14 cellular contexts compared by ENCODE assay signal in the genomic region with DNA sequence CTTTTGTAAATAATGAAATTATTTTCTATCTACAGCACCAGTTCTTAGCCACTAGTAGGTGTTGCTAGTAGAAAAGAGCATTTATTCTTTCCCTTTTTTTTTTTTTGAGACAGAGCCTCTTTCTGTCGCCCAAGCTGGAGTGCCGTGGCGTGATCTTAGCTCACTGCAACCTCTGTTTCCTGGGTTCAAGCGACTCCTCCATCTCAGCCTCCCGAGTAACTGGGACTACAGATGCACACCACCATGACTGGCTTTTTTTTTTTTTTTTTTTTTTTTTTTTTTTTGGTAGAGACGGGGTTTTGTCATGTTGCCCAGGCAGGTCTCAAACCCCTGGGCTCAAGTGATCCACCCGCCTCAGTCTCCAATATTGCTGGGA. TPM values are rescaled to one million over a fixed set of nuclear protein-coding genes. Genes with fewer than 3 reads are reported as not detected.
DNase-seq lines count a peak whose midpoint lies in the region; ATAC-seq and TF ChIP-seq lines count a peak whose summit lies in the region.
"Had no signal": no experiment of that assay in that cellular context is flagged by ENCODE, and none has a peak within 500 bp of the region (broad histone marks: within the 10 kb centered on the region; RNA-seq: fewer than 3 reads in every experiment).

No MANE protein-coding gene starts in this region.

- ATAC-seq in gastrocnemius medialis = no peak
- ATAC-seq: CD8-positive, alpha-beta T cell had no signal

- H3K36me3 ChIP-seq in left ventricle myocardium inferior (peaks cover 14% of the 10 kb centered on the region), hepatocyte (replicated peaks; ENCODE audit: insufficient read depth, low read depth) (no peaks in the 10 kb centered on the region), gastrocnemius medialis (peaks cover 0 to 3% of the 10 kb centered on the region in 2 donors), ascending aorta (peaks cover 3 to 5% of the 10 kb centered on the region in 2 donors)

- H3K4me1 Mint-ChIP-seq in chondrocyte (ENCODE audit: low read depth) = peaks cover 10% of the 10 kb centered on the region

- in situ Hi-C loops in SK-MEL-5 (cut with HindIII; ENCODE audit: low pct_unique_long_range_greater_than_20kb, low sequenced_read_pairs) = no loop called here
- in situ Hi-C loops in gastrocnemius medialis (cut with MboI; ENCODE audit: low sequenced_read_pairs in 4 of 4) = no loop called here

- no peak for DNase-seq in left ventricle myocardium inferior
- no peak for DNase-seq in cardiac septum (ENCODE audit: low spot score)
- peak; percentile 53 for DNase-seq in SK-MEL-5 (ENCODE audit: low read depth, low spot score)
- DNase-seq in hepatocyte (ENCODE audit: low spot score) = no peak
- no peak for DNase-seq in gastrocnemius medialis
- no peak for DNase-seq in ascending aorta (ENCODE audit: low spot score in 2 of 2)
- DNase-seq in DMS153 (lab: John Stamatoyannopoulos, UW) = no peak
- no peak for DNase-seq in chondrocyte (ENCODE audit: low spot score)
- DNase-seq: 8988T; CD8-positive, alpha-beta T cell; COR-L47; HCEC 1CT had no signal

- H3K27me3 Mint-ChIP-seq in chondrocyte (ENCODE audit: low read depth) = no peaks in the 10 kb centered on the region

- WGBS in hepatocyte (ENCODE audit: low lambda C conversion rate, missing lambda C conversion rate) = 96% methylated on average over 7 of the region's 7 CpGs

- H3K27ac ChIP-seq in left ventricle myocardium inferior (replicated peaks) (peak overlapping the region; percentile 56), hepatocyte (peak overlapping the region; percentile 58), gastrocnemius medialis (peak overlapping the region; percentile 97 to 99 (median 98)), ascending aorta (no peak overlapping the region)
- H3K27ac ChIP-seq: BLaER1 treated with 17β-estradiol and CSF1 and Interleukin-3, amounts not matched to agents 10 nM and 100 nM; HL-60 had no signal

- H3K9me2 ChIP-seq in hepatocyte (replicated peaks; ENCODE audit: insufficient read depth) = no peaks in the 10 kb centered on the region

- no peak for TF ChIP-seq POLR2A in gastrocnemius medialis (IDR thresholded peaks at IDR 0.05)

- H2AFZ ChIP-seq in hepatocyte = no peak overlapping the region

- H3K9me3 ChIP-seq in left ventricle myocardium inferior (replicated peaks) (no peaks in the 10 kb centered on the region), hepatocyte (ENCODE audit: low read depth) (no peaks in the 10 kb centered on the region), gastrocnemius medialis (no peaks in the 10 kb centered on the region), ascending aorta (no peaks in the 10 kb centered on the region)
- H3K9me3 ChIP-seq: BLaER1 treated with 17β-estradiol and CSF1 and Interleukin-3, amounts not matched to agents 10 nM and 100 nM had no signal

- H3K4me2 ChIP-seq in hepatocyte = no peak overlapping the region

- no peak overlapping the region for H3K27ac Mint-ChIP-seq in chondrocyte (ENCODE audit: unreplicated experiment)
- H3K27ac Mint-ChIP-seq: CD8-positive, alpha-beta T cell had no signal

- no peaks in the 10 kb centered on the region for H3K9me3 Mint-ChIP-seq in chondrocyte (ENCODE audit: low read depth)
- H3K9me3 Mint-ChIP-seq: CD8-positive, alpha-beta T cell had no signal

- TF ChIP-seq CTCF in left ventricle myocardium inferior (IDR thresholded peaks at IDR 0.05; ENCODE audit: borderline replicate concordance) (no peak), hepatocyte (IDR thresholded peaks at IDR 0.05; ENCODE audit: poor library complexity) (no peak), gastrocnemius medialis (IDR thresholded peaks at IDR 0.05 in 4 of 5, conservative IDR thresholded peaks at IDR 0.05 in 1 of 5) (no peak), ascending aorta (IDR thresholded peaks at IDR 0.05) (no peak), chondrocyte (IDR thresholded peaks at IDR 0.05) (no peak)

- H3K27me3 ChIP-seq in left ventricle myocardium inferior (ENCODE audit: low read depth) (no peaks in the 10 kb centered on the region), hepatocyte (no peaks in the 10 kb centered on the region), gastrocnemius medialis (no peaks in the 10 kb centered on the region), ascending aorta (no peaks in the 10 kb centered on the region)
- H3K27me3 ChIP-seq: BLaER1 treated with 17β-estradiol and CSF1 and Interleukin-3, amounts not matched to agents 10 nM and 100 nM had no signal

- H3K79me2 ChIP-seq in hepatocyte = peaks cover 100% of the 10 kb centered on the region

- H3K4me1 ChIP-seq in left ventricle myocardium inferior = peaks cover 52% of the 10 kb centered on the region
- H3K4me1 ChIP-seq in hepatocyte (ENCODE audit: insufficient read depth) = no peaks in the 10 kb centered on the region
- peaks cover 36 to 47% of the 10 kb centered on the region in 2 donors for H3K4me1 ChIP-seq in gastrocnemius medialis
- H3K4me1 ChIP-seq in ascending aorta = peaks cover 0 to 3% of the 10 kb centered on the region in 2 donors

- H3K36me3 Mint-ChIP-seq in chondrocyte (ENCODE audit: low read depth) = peaks cover 10% of the 10 kb centered on the region

- intact Hi-C loops in left ventricle myocardium inferior (cut with micrococcal nuclease) = no loop called here
- intact Hi-C loops in cardiac septum (cut with DNase I) = no loop called here
- intact Hi-C loops in gastrocnemius medialis (cut with DNase I; ENCODE audit: low total_unique reads) = loop anchor here (5.0 kb wide), 1 partner anchor 46 kb away; no protein-coding TSS in a partner anchor
- intact Hi-C loops in ascending aorta (cut with DNase I) = no loop called here

- H3K4me3 ChIP-seq in left ventricle myocardium inferior (no peak overlapping the region), hepatocyte (no peak overlapping the region), gastrocnemius medialis (no peak overlapping the region), ascending aorta (no peak overlapping the region)
- H3K4me3 ChIP-seq: BLaER1 treated with 17β-estradiol and CSF1 and Interleukin-3, amounts not matched to agents 10 nM and 100 nM had no signal

- no peaks in the 10 kb centered on the region for H4K20me1 ChIP-seq in hepatocyte (ENCODE audit: insufficient read depth, poor library complexity, severe bottlenecking)

- H3K4me3 Mint-ChIP-seq in chondrocyte (ENCODE audit: unreplicated experiment) = no peak overlapping the region
- H3K4me3 Mint-ChIP-seq: CD8-positive, alpha-beta T cell had no signal

RNA-seq across cellular contexts. Expression of gene PCMT1, which starts 6.7 kb away (rescaled TPM):
- 166 TPM for total RNA-seq in left ventricle myocardium inferior
- total RNA-seq in cardiac septum = 130 TPM
- 194 and 197 TPM in 2 replicates for total RNA-seq in SK-MEL-5 (2014; rRNA removed; shearing (Covaris generic))
- polyA plus RNA-seq in SK-MEL-5 (2015; cell fraction: cytosol; rRNA removed) = 214 and 243 TPM in 2 replicates
- polyA plus RNA-seq in SK-MEL-5 (2015; cell fraction: nucleus; rRNA removed) = 22.9 and 30.7 TPM in 2 replicates
- total RNA-seq in hepatocyte = 107 and 110 TPM in 2 replicates
- polyA plus RNA-seq in hepatocyte = 126 and 130 TPM in 2 replicates
- total RNA-seq in gastrocnemius medialis = 100 to 1,000 TPM; 150 to 448 (median 353) TPM
- 23.5 TPM for total RNA-seq in ascending aorta
- 83.4 to 88.8 TPM (median 84.8 TPM) in 3 replicates for total RNA-seq in chondrocyte

RNA-seq across cellular contexts. Expression of gene NUP43, which starts 9.9 kb away (rescaled TPM):
- total RNA-seq in left ventricle myocardium inferior = 29.7 TPM
- 23.2 TPM for total RNA-seq in cardiac septum
- 31.3 and 33.4 TPM in 2 replicates for total RNA-seq in SK-MEL-5 (2014; rRNA removed; shearing (Covaris generic))
- polyA plus RNA-seq in SK-MEL-5 (2015; cell fraction: cytosol; rRNA removed) = 24.6 and 28.1 TPM in 2 replicates
- 52.6 and 57.0 TPM in 2 replicates for polyA plus RNA-seq in SK-MEL-5 (2015; cell fraction: nucleus; rRNA removed)
- total RNA-seq in hepatocyte = 33.6 and 37.2 TPM in 2 replicates
- 7.0 and 9.8 TPM in 2 replicates for polyA plus RNA-seq in hepatocyte
- 10 to 100 TPM; 15.0 to 42.0 (median 16.7) TPM for total RNA-seq in gastrocnemius medialis
- 2.9 TPM for total RNA-seq in ascending aorta
- total RNA-seq in chondrocyte = 28.1 to 41.8 TPM (median 33.9 TPM) in 3 replicates

RNA-seq across cellular contexts. Expression of gene LATS1, which starts 38.3 kb away (rescaled TPM):
- 10.8 TPM for total RNA-seq in left ventricle myocardium inferior
- 14.6 TPM for total RNA-seq in cardiac septum
- 12.8 and 17.1 TPM in 2 replicates for total RNA-seq in SK-MEL-5 (2014; rRNA removed; shearing (Covaris generic))
- polyA plus RNA-seq in SK-MEL-5 (2015; cell fraction: cytosol; rRNA removed) = 8.6 and 10.3 TPM in 2 replicates
- 10.5 and 15.7 TPM in 2 replicates for polyA plus RNA-seq in SK-MEL-5 (2015; cell fraction: nucleus; rRNA removed)
- 23.7 and 26.2 TPM in 2 replicates for total RNA-seq in hepatocyte
- 6.6 and 7.9 TPM in 2 replicates for polyA plus RNA-seq in hepatocyte
- 10 to 100 TPM in 3 of 4 donors, 1 to 10 TPM in 1; 6.3 to 21.8 (median 14.4) TPM for total RNA-seq in gastrocnemius medialis
- total RNA-seq in ascending aorta = 11.9 TPM
- 32.3 to 34.6 TPM (median 34.6 TPM) in 3 replicates for total RNA-seq in chondrocyte

Comparison
In these comparisons a context has a peak if more than half of its experiments do, and no peak if none do; other contexts are left out.
1. H3K27ac ChIP-seq: peak in left ventricle myocardium inferior (single experiment), hepatocyte (single experiment) and gastrocnemius medialis (4 of 4); none in ascending aorta (0 of 2).